ENCODE assay signal across 24 cellular contexts in the genomic region with DNA sequence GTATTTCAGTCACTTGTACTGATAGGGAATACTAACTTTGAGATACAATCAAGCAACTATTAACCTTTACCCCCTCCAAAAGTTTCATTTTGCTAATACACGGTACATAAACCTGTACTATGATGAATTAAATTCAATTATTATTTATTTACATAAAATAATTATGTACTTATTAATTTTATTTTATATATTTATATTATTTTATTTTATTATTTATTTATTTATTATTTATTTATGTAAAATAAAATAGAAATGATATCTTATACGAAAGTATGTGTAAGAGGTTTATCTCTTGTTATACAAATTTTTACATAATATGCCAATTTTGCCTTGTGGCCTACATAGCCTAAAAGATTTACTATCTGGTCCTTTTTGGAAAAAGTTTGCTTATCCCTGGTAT.
"Had no signal": no experiment of that assay in that cellular context is flagged by ENCODE, and none has a peak within 500 bp of the region (broad histone marks: within the 10 kb centered on the region; RNA-seq: fewer than 3 reads in every experiment).

No MANE protein-coding gene starts in this region.

- H3K27ac ChIP-seq: hepatocyte, left lung, lower lobe of right lung, right atrium auricular region, right lobe of liver, stomach, testis, thyroid gland, transverse colon, upper lobe of left lung, vagina had no signal

- H3K9me3 ChIP-seq: right atrium auricular region, right lobe of liver, stomach, testis, thyroid gland, transverse colon, upper lobe of left lung, vagina had no signal

- H3K36me3 ChIP-seq: left lung, lower lobe of right lung, right atrium auricular region, right lobe of liver, stomach, thyroid gland, transverse colon, upper lobe of left lung, vagina had no signal

- H3K27me3 ChIP-seq: hepatocyte, left lung, right atrium auricular region, right lobe of liver, stomach, testis, thyroid gland, transverse colon, upper lobe of left lung, vagina had no signal

- ATAC-seq: left colon; left lung; lower lobe of right lung; naive thymus-derived CD8-positive, alpha-beta T cell; right lobe of liver; stimulated activated naive B cell treated with anti-CD40 and anti-IgM and Interleukin-4, amounts not matched to agents 10 μg/mL and 1 μg/mL and 100 μg/mL, for 72 hours; stimulated activated naive CD8-positive, alpha-beta T cell treated with anti-CD3 and anti-CD28 coated beads, Interleukin-15, Interleukin-2, amounts not matched to agents 100 U/mL and 50 U/mL, for 24 hours had no signal

- H3K4me3 ChIP-seq: hepatocyte, left lung, lower lobe of right lung, right atrium auricular region, right lobe of liver, smooth muscle cell, stomach, testis, thyroid gland, transverse colon, upper lobe of left lung, vagina had no signal

- FAIRE-seq: keratinocyte had no signal

- DNase-seq: left colon; left lung; lower lobe of right lung; mammary epithelial cell; mesenchymal stem cell; naive thymus-derived CD8-positive, alpha-beta T cell; nucleus accumbens; right lobe of liver; stimulated activated CD4-positive, alpha-beta T cell treated with anti-CD3 and anti-CD28 coated beads, Interleukin-1b, Interleukin-23, amount 100 ng/mL, for 48 hours; stimulated activated CD4-positive, alpha-beta T cell treated with anti-CD3 and anti-CD28 coated beads, Interleukin-2, amount 100 ng/mL, for 48 hours; stimulated activated CD4-positive, alpha-beta T cell treated with anti-CD3 and anti-CD28 coated beads, Interleukin-4, amount 100 ng/mL, for 4 hours; stimulated activated CD8-positive, alpha-beta memory T cell treated with anti-CD3 and anti-CD28 coated beads, Interleukin-4, amount 100 ng/mL, for 48 hours; stimulated activated naive B cell treated with anti-CD40 and anti-IgM and Interleukin-4, amounts not matched to agents 10 μg/mL and 1 μg/mL and 100 μg/mL, for 72 hours; stimulated activated naive CD8-positive, alpha-beta T cell treated with anti-CD3 and anti-CD28 coated beads, Interleukin-15, Interleukin-2, amounts not matched to agents 100 U/mL and 50 U/mL, for 24 hours; stomach; testis; thyroid gland; transverse colon; upper lobe of left lung had no signal

- H3K4me1 ChIP-seq: left lung, lower lobe of right lung, right atrium auricular region, right lobe of liver, stomach, testis, thyroid gland, transverse colon, upper lobe of left lung, vagina had no signal
